ENCODE assay signal across 23 cellular contexts in genomic region chr15:58258501-58259274, GRCh38.
DNase-seq lines count a peak whose midpoint lies in the region; ATAC-seq, FAIRE-seq and TF ChIP-seq lines count a peak whose summit lies in the region.
"Had no signal": no experiment of that assay in that cellular context is flagged by ENCODE, and none has a peak within 500 bp of the region (broad histone marks: within the 10 kb centered on the region; RNA-seq: fewer than 3 reads in every experiment).

No MANE protein-coding gene starts in this region.

- no peak for TF ChIP-seq POLR2A in prostate gland (IDR thresholded peaks at IDR 0.05)

- ATAC-seq in psoas muscle: peak in 2 of 4 donors; percentile 2 to 27
- ATAC-seq: activated CD4-positive, CD25-positive, alpha-beta regulatory T cell treated with anti-CD3 and anti-CD28 coated beads, Interleukin-2, amount 50 U/mL, for 24 hours; activated naive CD8-positive, alpha-beta T cell treated with anti-CD3 and anti-CD28 coated beads, Interleukin-2, amount 50 U/mL, for 24 hours; stimulated activated naive CD8-positive, alpha-beta T cell treated with anti-CD3 and anti-CD28 coated beads, Interleukin-15, Interleukin-2, amounts not matched to agents 100 U/mL and 50 U/mL, for 24 hours had no signal

- no peak overlapping the region for H3K4me3 ChIP-seq in epithelial cell of esophagus (ENCODE audit: low read length)
- no peak overlapping the region for H3K4me3 ChIP-seq in psoas muscle
- no peak overlapping the region for H3K4me3 ChIP-seq in kidney (ENCODE audit: low read length in 2 of 2)
- no peak overlapping the region for H3K4me3 ChIP-seq in prostate gland
- H3K4me3 ChIP-seq: spleen, thyroid gland had no signal

- peak; percentile 56 for DNase-seq in HPDE6-E6E7 (ENCODE audit: extremely low spot score)
- peak; percentile 76 to 92 for DNase-seq in NCI-H524 (lab: John Stamatoyannopoulos, UW)
- peak; percentile 98 for DNase-seq in epithelial cell of esophagus (ENCODE audit: low read depth)
- DNase-seq in psoas muscle: no peak
- no peak for DNase-seq in kidney
- DNase-seq in prostate gland (ENCODE audit: low spot score): no peak
- DNase-seq in hippocampal formation (lab: John Stamatoyannopoulos, UW): no peak
- DNase-seq: activated CD4-positive, alpha-beta memory T cell treated with anti-CD3 and anti-CD28 coated beads, Interleukin-2, amount 10 ng/mL, durations not matched to agents 7 days and 5 days; activated effector memory CD4-positive, alpha-beta T cell treated with anti-CD3 and anti-CD28 coated beads, Interleukin-2, amount 50 U/mL, for 16 hours; activated naive CD8-positive, alpha-beta T cell treated with anti-CD3 and anti-CD28 coated beads, Interleukin-2, amount 50 U/mL, for 24 hours; CD8-positive, alpha-beta memory T cell; DMS79; NCI-H2029; nucleus accumbens; SIG-M5; spleen; stimulated activated CD4-positive, alpha-beta T cell treated with anti-CD3 and anti-CD28 coated beads, Interleukin-4, amount 100 ng/mL, for 24 hours; stimulated activated naive CD8-positive, alpha-beta T cell treated with anti-CD3 and anti-CD28 coated beads, Interleukin-15, Interleukin-2, amounts not matched to agents 100 U/mL and 50 U/mL, for 24 hours; thyroid gland had no signal

- 65 to 73% (median 66%) methylated on average over 7 of the region's 7 CpGs for WGBS in psoas muscle, 3 donors
- WGBS in prostate gland: 74% methylated on average over 7 of the region's 7 CpGs

- H3K36me3 ChIP-seq in psoas muscle (ENCODE audit: insufficient read depth in 1 of 2, low read depth in 1 of 2) (no peaks in the 10 kb centered on the region), kidney (ENCODE audit: control insufficient read depth in 1 of 2, insufficient read depth in 2 of 2, low read length in 2 of 2) (no peaks in the 10 kb centered on the region), prostate gland (no peaks in the 10 kb centered on the region)
- H3K36me3 ChIP-seq: spleen, thyroid gland had no signal

- no peak overlapping the region for H3K9ac ChIP-seq in kidney (ENCODE audit: low read length in 2 of 2)
- H3K9ac ChIP-seq: KMS-11 had no signal

- TF ChIP-seq CTCF in epithelial cell of esophagus (IDR thresholded peaks at IDR 0.05; ENCODE audit: insufficient read depth, low read depth, low read length, missing control alignments) (no peak), psoas muscle (IDR thresholded peaks at IDR 0.05) (no peak), kidney (IDR thresholded peaks at IDR 0.05; ENCODE audit: borderline replicate concordance, extremely low read depth, insufficient read depth) (no peak), prostate gland (IDR thresholded peaks at IDR 0.05) (no peak)

- no peak for FAIRE-seq in kidney (lab: Jason Lieb, UNC)
- FAIRE-seq: colon, frontal cortex had no signal

- peak overlapping the region; percentile 92 for H3K27ac ChIP-seq in psoas muscle
- H3K27ac ChIP-seq in kidney (ENCODE audit: low read depth in 2 of 2, low read length in 2 of 2): no peak overlapping the region
- H3K27ac ChIP-seq in prostate gland: no peak overlapping the region
- H3K27ac ChIP-seq: KMS-11, spleen, thyroid gland had no signal

- H3K27me3 ChIP-seq in psoas muscle (ENCODE audit: insufficient read depth in 3 of 3, low read length in 2 of 3) (no peaks in the 10 kb centered on the region), prostate gland (replicated peaks; ENCODE audit: insufficient read depth) (no peaks in the 10 kb centered on the region)
- H3K27me3 ChIP-seq: spleen, thyroid gland had no signal

- H3K4me1 ChIP-seq in psoas muscle (peaks cover 25% of the 10 kb centered on the region), kidney (ENCODE audit: control insufficient read depth in 1 of 2, insufficient read depth in 1 of 2, low read depth in 1 of 2, low read length in 2 of 2) (no peaks in the 10 kb centered on the region), prostate gland (replicated peaks) (no peaks in the 10 kb centered on the region)

- intact Hi-C loops in psoas muscle (cut with DNase I): no loop called here
- intact Hi-C loops in kidney (cut with DNase I): no loop called here
- intact Hi-C loops in prostate gland (cut with DNase I): no loop called here

- H3K9me3 ChIP-seq in psoas muscle (peaks cover 10% of the 10 kb centered on the region), kidney (ENCODE audit: control insufficient read depth in 1 of 2, low read length in 2 of 2) (no peaks in the 10 kb centered on the region), prostate gland (no peaks in the 10 kb centered on the region)
- H3K9me3 ChIP-seq: thyroid gland had no signal

Comparison
In these comparisons a context has a peak if more than half of its experiments do, and no peak if none do; other contexts are left out.
1. DNase-seq: peak in HPDE6-E6E7 (single experiment), NCI-H524 (2 of 2) and epithelial cell of esophagus (single experiment); none in psoas muscle (0 of 2), kidney (single experiment), prostate gland (single experiment) and hippocampal formation (0 of 2).